20 cellular contexts compared by ENCODE assay signal in the genomic region with DNA sequence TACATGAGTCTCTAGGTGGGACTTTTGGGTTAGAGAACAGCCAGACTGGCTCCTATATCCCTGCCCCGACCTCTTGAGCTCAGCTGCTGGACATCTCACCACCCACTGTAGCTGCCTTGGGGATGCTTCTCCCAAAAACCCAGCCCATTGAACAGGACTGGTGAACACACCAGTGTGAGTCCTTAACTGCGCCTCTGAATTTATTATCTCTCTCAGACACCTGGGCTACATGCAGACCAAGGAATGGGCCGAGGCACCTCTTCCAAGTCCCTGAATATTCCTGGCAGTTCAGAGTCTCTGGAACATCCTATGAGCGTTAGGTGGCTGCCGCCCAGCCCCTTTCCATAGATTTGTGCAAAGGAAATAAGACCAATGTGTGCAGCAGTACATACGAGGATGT.
DNase-seq lines count a peak whose midpoint lies in the region; TF ChIP-seq lines count a peak whose summit lies in the region.
"Had no signal": no experiment of that assay in that cellular context is flagged by ENCODE, and none has a peak within 500 bp of the region (broad histone marks: within the 10 kb centered on the region; RNA-seq: fewer than 3 reads in every experiment).

No MANE protein-coding gene starts in this region.

- peaks cover 17% of the 10 kb centered on the region for H3K79me2 ChIP-seq in neural progenitor cell (ENCODE audit: low read depth)

- peak overlapping the region in 2 of 11 experiments; percentile 15 to 27; a peak in 1 of 22 replicates for H3K9ac ChIP-seq in BLaER1 treated with 17β-estradiol and CSF1 and Interleukin-3, amounts not matched to agents 10 nM and 100 nM
- H3K9ac ChIP-seq in neural progenitor cell, result no peak overlapping the region
- H3K9ac ChIP-seq: KMS-11 had no signal

- H3K36me3 Mint-ChIP-seq in endothelial cell (ENCODE audit: low read depth, unreplicated experiment), result peaks cover 5% of the 10 kb centered on the region
- peaks cover 2% of the 10 kb centered on the region for H3K36me3 Mint-ChIP-seq in neural progenitor cell
- no peaks in the 10 kb centered on the region for H3K36me3 Mint-ChIP-seq in type B pancreatic cell

- peak overlapping the region; percentile 31 for H3K4me3 Mint-ChIP-seq in endothelial cell (ENCODE audit: unreplicated experiment)
- H3K4me3 Mint-ChIP-seq in neural progenitor cell, result no peak overlapping the region
- H3K4me3 Mint-ChIP-seq in type B pancreatic cell, result no peak overlapping the region

- no peaks in the 10 kb centered on the region for H3K27me3 ChIP-seq in BLaER1 treated with 17β-estradiol and CSF1 and Interleukin-3, amounts not matched to agents 10 nM and 100 nM
- H3K27me3 ChIP-seq in neural progenitor cell (no peaks in the 10 kb centered on the region), WERI-Rb-1 (ENCODE audit: insufficient read depth, low read depth, severe bottlenecking) (no peaks in the 10 kb centered on the region)
- H3K27me3 ChIP-seq: ovary, suprapubic skin had no signal

- H3K4me1 Mint-ChIP-seq in endothelial cell (ENCODE audit: unreplicated experiment), result peaks cover 14% of the 10 kb centered on the region
- peaks cover 26% of the 10 kb centered on the region for H3K4me1 Mint-ChIP-seq in neural progenitor cell
- peaks cover 33% of the 10 kb centered on the region for H3K4me1 Mint-ChIP-seq in type B pancreatic cell (ENCODE audit: unreplicated experiment)

- H3K4me3 ChIP-seq in BLaER1 treated with 17β-estradiol and CSF1 and Interleukin-3, amounts not matched to agents 10 nM and 100 nM, result no peak overlapping the region
- no peak overlapping the region for H3K4me3 ChIP-seq in neural progenitor cell
- H3K4me3 ChIP-seq in WERI-Rb-1 (ENCODE audit: low read depth, low read length), result no peak overlapping the region
- H3K4me3 ChIP-seq: GM12878, ovary, suprapubic skin had no signal

- H3K4me1 ChIP-seq in BLaER1 treated with 17β-estradiol and CSF1 and Interleukin-3, amounts not matched to agents 10 nM and 100 nM, result peaks cover 55 to 97% (median 91%) of the 10 kb centered on the region in 10 experiments
- peaks cover 31% of the 10 kb centered on the region for H3K4me1 ChIP-seq in neural progenitor cell

- H3K9me3 ChIP-seq in BLaER1 treated with 17β-estradiol and CSF1 and Interleukin-3, amounts not matched to agents 10 nM and 100 nM (replicated peaks in 1 of 11), result no peaks in the 10 kb centered on the region
- H3K9me3 ChIP-seq in neural progenitor cell (ENCODE audit: low read depth) (no peaks in the 10 kb centered on the region), WERI-Rb-1 (ENCODE audit: severe bottlenecking) (no peaks in the 10 kb centered on the region)
- H3K9me3 ChIP-seq: ovary, suprapubic skin had no signal

- H3K9me3 Mint-ChIP-seq in endothelial cell (ENCODE audit: unreplicated experiment) (no peaks in the 10 kb centered on the region), neural progenitor cell (no peaks in the 10 kb centered on the region), type B pancreatic cell (no peaks in the 10 kb centered on the region)

- H3K27ac ChIP-seq in BLaER1 treated with 17β-estradiol and CSF1 and Interleukin-3, amounts not matched to agents 10 nM and 100 nM, result peak overlapping the region in 4 of 11 experiments; percentile 3 to 54 (median 9); a peak in 4 of 22 replicates
- 0 out of 2 replicates have a peak overlapping the region, but pooled peaks have one; percentile 37 for H3K27ac ChIP-seq in VCaP
- no peak overlapping the region for H3K27ac ChIP-seq in neural progenitor cell
- H3K27ac ChIP-seq in WERI-Rb-1, result no peak overlapping the region
- H3K27ac ChIP-seq: KMS-11, ovary, suprapubic skin had no signal

- in situ Hi-C loops in GM13977 (cut with MboI; ENCODE audit: low pct_unique_long_range_greater_than_20kb, low sequenced_read_pairs, unreplicated experiment), result no loop called here

- no peak overlapping the region for H2AFZ ChIP-seq in neural progenitor cell (replicated peaks)

- H4K20me1 ChIP-seq in BLaER1 treated with 17β-estradiol and CSF1 and Interleukin-3, amounts not matched to agents 10 nM and 100 nM, result peaks cover 96 to 100% (median 100%) of the 10 kb centered on the region in 11 experiments
- peaks cover 81% of the 10 kb centered on the region for H4K20me1 ChIP-seq in neural progenitor cell (ENCODE audit: low read depth)

- H3K27ac Mint-ChIP-seq in endothelial cell (ENCODE audit: unreplicated experiment), result no peak overlapping the region
- peak overlapping the region; percentile 23 for H3K27ac Mint-ChIP-seq in neural progenitor cell
- no peak overlapping the region for H3K27ac Mint-ChIP-seq in type B pancreatic cell

- H3F3A ChIP-seq in neural progenitor cell (ENCODE audit: low read depth), result peaks cover 13% of the 10 kb centered on the region

- H3K4me2 ChIP-seq in BLaER1 treated with 17β-estradiol and CSF1 and Interleukin-3, amounts not matched to agents 10 nM and 100 nM, result peak overlapping the region in 9 of 11 experiments; percentile 41 to 100 (median 96); a peak in 17 of 22 replicates
- H3K4me2 ChIP-seq in neural progenitor cell, result no peak overlapping the region
- H3K4me2 ChIP-seq: KMS-11 had no signal

- H3K36me3 ChIP-seq in BLaER1 treated with 17β-estradiol and CSF1 and Interleukin-3, amounts not matched to agents 10 nM and 100 nM, result peaks cover 5 to 71% (median 27%) of the 10 kb centered on the region in 11 experiments; a peak in 21 of 22 replicates
- H3K36me3 ChIP-seq in neural progenitor cell (no peaks in the 10 kb centered on the region), WERI-Rb-1 (peaks cover 38% of the 10 kb centered on the region)
- H3K36me3 ChIP-seq: ovary had no signal

- no peak for TF ChIP-seq CTCF in VCaP (conservative IDR thresholded peaks at IDR 0.05)
- TF ChIP-seq CTCF in endothelial cell (IDR thresholded peaks at IDR 0.05; ENCODE audit: unreplicated experiment), result no peak
- no peak for TF ChIP-seq CTCF in neural progenitor cell (IDR thresholded peaks at IDR 0.05)
- TF ChIP-seq CTCF in WERI-Rb-1 (IDR thresholded peaks at IDR 0.05; ENCODE audit: low read depth, low read length), result no peak
- no peak for TF ChIP-seq CTCF in type B pancreatic cell (conservative IDR thresholded peaks at IDR 0.05)
- TF ChIP-seq CTCF in GM13977 (IDR thresholded peaks at IDR 0.05; ENCODE audit: extremely low read depth, insufficient read depth, missing control alignments), result no peak

- DNase-seq in endothelial cell (ENCODE audit: low spot score), result no peak
- no peak for DNase-seq in neural progenitor cell (ENCODE audit: low spot score)
- DNase-seq in WERI-Rb-1, result no peak
- no peak for DNase-seq in type B pancreatic cell (ENCODE audit: extremely low spot score, unreplicated experiment)
- DNase-seq in GM13977 (ENCODE audit: low spot score), result no peak
- no peak for DNase-seq in NCI-H446 treated with DMSO at 0.1 percent for 48 hours (lab: John Stamatoyannopoulos, UW)
- DNase-seq: activated CD4-positive, alpha-beta T cell treated with anti-CD3 and anti-CD28 coated beads, Interleukin-2, amount 50 U/mL, for 4 hours; activated naive CD4-positive, alpha-beta T cell; DMS79; NCI-H187 treated with DMSO at 0.1 percent for 48 hours; NCI-H226; ovary; right cardiac atrium; SHP77 treated with DMSO at 0.1 percent for 48 hours; stimulated activated CD8-positive, alpha-beta memory T cell treated with anti-CD3 and anti-CD28 coated beads, Interleukin-4, amount 100 ng/mL, for 48 hours had no signal

- H3K27me3 Mint-ChIP-seq in endothelial cell (ENCODE audit: unreplicated experiment), result peaks cover 15% of the 10 kb centered on the region
- no peaks in the 10 kb centered on the region for H3K27me3 Mint-ChIP-seq in neural progenitor cell (ENCODE audit: insufficient read depth, low read depth)
- no peaks in the 10 kb centered on the region for H3K27me3 Mint-ChIP-seq in type B pancreatic cell
